In genomic region chr9:120829650-120830049, GRCh38 we compare ENCODE assay signal across 28 cellular contexts.
"Had no signal": no experiment of that assay in that cellular context is flagged by ENCODE, and none has a peak within 500 bp of the region (broad histone marks: within the 10 kb centered on the region; RNA-seq: fewer than 3 reads in every experiment).

No MANE protein-coding gene starts in this region.

- H3K4me3 Mint-ChIP-seq: activated naive CD8-positive, alpha-beta T cell treated with anti-CD3 and anti-CD28 coated beads, Interleukin-2, amount 10 ng/mL, durations not matched to agents 7 days and 5 days; dendritic cell treated with granulocyte-macrophage colony-stimulating factor and Interleukin-4, amounts not matched to agents 40 ng/mL and 50 ng/mL, for 4 days; endodermal cell; mesothelial cell of epicardium; naive thymus-derived CD4-positive, alpha-beta T cell; stimulated activated naive B cell treated with anti-CD40 and anti-IgM and Interleukin-4, amounts not matched to agents 10 μg/mL and 1 μg/mL and 100 μg/mL, for 72 hours; T-helper 1 cell treated with Interleukin-12 subunit alpha and Interleukin-12 subunit beta and Interleukin-4 antibody, amounts not matched to agents 30 μg/mL and 1 μg/mL, for 36 hours; WTC11 had no signal

- H3K4me1 Mint-ChIP-seq: mesothelial cell of epicardium had no signal

- H3K9me3 Mint-ChIP-seq: activated naive CD8-positive, alpha-beta T cell treated with anti-CD3 and anti-CD28 coated beads, Interleukin-2, amount 10 ng/mL, durations not matched to agents 7 days and 5 days; dendritic cell treated with granulocyte-macrophage colony-stimulating factor and Interleukin-4, amounts not matched to agents 40 ng/mL and 50 ng/mL, for 4 days; endodermal cell; naive thymus-derived CD4-positive, alpha-beta T cell; stimulated activated naive B cell treated with anti-CD40 and anti-IgM and Interleukin-4, amounts not matched to agents 10 μg/mL and 1 μg/mL and 100 μg/mL, for 72 hours; T-helper 1 cell treated with Interleukin-12 subunit alpha and Interleukin-12 subunit beta and Interleukin-4 antibody, amounts not matched to agents 30 μg/mL and 1 μg/mL, for 36 hours; WTC11 had no signal

- H3K27me3 ChIP-seq: brain microvascular endothelial cell, esophagus muscularis mucosa, foreskin keratinocyte, heart right ventricle, pancreas, sigmoid colon, testis, transverse colon had no signal

- DNase-seq: activated CD4-positive, alpha-beta T cell treated with anti-CD3 and anti-CD28 coated beads for 1 hour; activated CD4-positive, alpha-beta T cell treated with anti-CD3 and anti-CD28 coated beads, Interleukin-2, amount 50 U/mL, for 4 hours; activated CD8-positive, alpha-beta memory T cell treated with anti-CD3 and anti-CD28 coated beads, Interleukin-2, amount 50 U/mL, for 48 hours; activated effector memory CD4-positive, alpha-beta T cell treated with anti-CD3 and anti-CD28 coated beads, Interleukin-2, amount 50 U/mL, for 16 hours; activated naive CD8-positive, alpha-beta T cell treated with anti-CD3 and anti-CD28 coated beads, Interleukin-2, amount 10 ng/mL, durations not matched to agents 7 days and 5 days; activated T-cell treated with anti-CD3 and anti-CD28 coated beads, Interleukin-2, amount 50 U/mL, for 48 hours; amniotic stem cell; endodermal cell; foreskin keratinocyte; heart right ventricle; naive thymus-derived CD4-positive, alpha-beta T cell; pancreas; psoas muscle; sigmoid colon; SK-N-SH; small intestine; stimulated activated CD4-positive, alpha-beta T cell treated with anti-CD3 and anti-CD28 coated beads, Interleukin-4, amount 100 ng/mL, for 4 hours; stimulated activated CD8-positive, alpha-beta memory T cell treated with anti-CD3 and anti-CD28 coated beads, Interleukin-4, amount 100 ng/mL, for 48 hours; stimulated activated naive B cell treated with anti-CD40 and anti-IgM and Interleukin-4, amounts not matched to agents 10 μg/mL and 1 μg/mL and 100 μg/mL, for 72 hours; SW 1271; testis; transverse colon had no signal

- H3K4me1 ChIP-seq: esophagus muscularis mucosa, foreskin keratinocyte, heart right ventricle, pancreas, psoas muscle, sigmoid colon, testis, transverse colon had no signal

- H3K27me3 Mint-ChIP-seq: activated naive CD8-positive, alpha-beta T cell treated with anti-CD3 and anti-CD28 coated beads, Interleukin-2, amount 10 ng/mL, durations not matched to agents 7 days and 5 days; dendritic cell treated with granulocyte-macrophage colony-stimulating factor and Interleukin-4, amounts not matched to agents 40 ng/mL and 50 ng/mL, for 4 days; naive thymus-derived CD4-positive, alpha-beta T cell; stimulated activated naive B cell treated with anti-CD40 and anti-IgM and Interleukin-4, amounts not matched to agents 10 μg/mL and 1 μg/mL and 100 μg/mL, for 72 hours had no signal

- H3K4me3 ChIP-seq: esophagus muscularis mucosa, heart right ventricle, pancreas, psoas muscle, sigmoid colon, testis, transverse colon had no signal

- H3K27ac Mint-ChIP-seq: activated naive CD8-positive, alpha-beta T cell treated with anti-CD3 and anti-CD28 coated beads, Interleukin-2, amount 10 ng/mL, durations not matched to agents 7 days and 5 days; dendritic cell treated with granulocyte-macrophage colony-stimulating factor and Interleukin-4, amounts not matched to agents 40 ng/mL and 50 ng/mL, for 4 days; endodermal cell; mesothelial cell of epicardium; stimulated activated naive B cell treated with anti-CD40 and anti-IgM and Interleukin-4, amounts not matched to agents 10 μg/mL and 1 μg/mL and 100 μg/mL, for 72 hours; T-helper 1 cell treated with Interleukin-12 subunit alpha and Interleukin-12 subunit beta and Interleukin-4 antibody, amounts not matched to agents 30 μg/mL and 1 μg/mL, for 36 hours; WTC11 had no signal

- H3K27ac ChIP-seq: brain microvascular endothelial cell, esophagus muscularis mucosa, foreskin keratinocyte, heart right ventricle, pancreas, psoas muscle, sigmoid colon, testis, transverse colon had no signal
